ENCODE assay signal across 9 cellular contexts in genomic region chr3:177357352-177358084, GRCh38.
DNase-seq lines count a peak whose midpoint lies in the region; ATAC-seq and TF ChIP-seq lines count a peak whose summit lies in the region.
"Had no signal": no experiment of that assay in that cellular context is flagged by ENCODE, and none has a peak within 500 bp of the region (broad histone marks: within the 10 kb centered on the region; RNA-seq: fewer than 3 reads in every experiment).

No MANE protein-coding gene starts in this region.

- no peak overlapping the region for H3K4me3 ChIP-seq in mammary epithelial cell (replicated peaks in 1 of 3; ENCODE audit: insufficient read depth in 1 of 3, low read depth in 2 of 3, low read length in 3 of 3)
- H3K4me3 ChIP-seq in subcutaneous abdominal adipose tissue (ENCODE audit: low read depth in 1 of 5, low read length in 5 of 5), result peak overlapping the region; percentile 25 to 79 (median 58)

- TSS peak; percentile 53 for BruUV-seq in mammary epithelial cell (replicated peaks; lab: Mats Ljungman, UMichigan)

- 15% methylated on average over 5 of the region's 5 CpGs for WGBS in mammary epithelial cell (ENCODE audit: low coverage, missing lambda C conversion rate)

- dilution Hi-C loops in mammary epithelial cell (cut with HindIII; ENCODE audit: low sequenced_read_pairs), result loop anchor here (5.0 kb wide), 1 partner anchor 160 kb away; the partner anchor contains the start of gene TBL1XR1

- intact Hi-C loops in mammary epithelial cell (cut with micrococcal nuclease), result loop anchor here (1.0 to 10.0 kb wide), 5 partner anchors 12 to 1027 kb away; no protein-coding TSS in a partner anchor
- intact Hi-C loops in left colon (cut with DNase I, micrococcal nuclease), result loop anchor here in 1 of 2 donors (5.0 kb wide), 1 partner anchor 160 kb away; the partner anchor contains the start of gene TBL1XR1

- peak overlapping the region; percentile 25 for H2AFZ ChIP-seq in mammary epithelial cell (ENCODE audit: low read depth, low read length)

- peaks cover 44% of the 10 kb centered on the region for H3K4me1 ChIP-seq in mammary epithelial cell (ENCODE audit: insufficient read depth, low read length)
- peaks cover 18 to 59% (median 55%) of the 10 kb centered on the region in 5 donors for H3K4me1 ChIP-seq in subcutaneous abdominal adipose tissue (ENCODE audit: control insufficient read depth in 5 of 5, insufficient read depth in 5 of 5, low read length in 5 of 5)

- in situ Hi-C loops in mammary epithelial cell (cut with MboI; ENCODE audit: low sequenced_read_pairs in 2 of 2), result loop anchor here (10.0 to 25.0 kb wide), 2 partner anchors 163 to 170 kb away; partner anchors contain the start of gene TBL1XR1 (in 2 of the 2)

- DNase-seq in CMK (ENCODE audit: low read depth) (peak; percentile 34), RPMI8226 (peak; percentile 84), mammary epithelial cell (peak; percentile 96), left colon (peak; percentile 39 to 64)

- no peaks in the 10 kb centered on the region for H3K9me3 ChIP-seq in mammary epithelial cell (replicated peaks; ENCODE audit: insufficient read depth, low read length)
- no peaks in the 10 kb centered on the region for H3K9me3 ChIP-seq in subcutaneous abdominal adipose tissue (ENCODE audit: control insufficient read depth in 5 of 5, low read length in 5 of 5)

- H3K36me3 ChIP-seq in mammary epithelial cell (ENCODE audit: insufficient read depth, low read length), result no peaks in the 10 kb centered on the region
- no peaks in the 10 kb centered on the region for H3K36me3 ChIP-seq in subcutaneous abdominal adipose tissue (ENCODE audit: control insufficient read depth in 5 of 5, insufficient read depth in 5 of 5, low read length in 5 of 5)

- peak in 1 of 2 donors; percentile 1 for TF ChIP-seq CTCF in mammary epithelial cell (conservative IDR thresholded peaks at IDR 0.05 in 1 of 2, IDR thresholded peaks at IDR 0.05 in 1 of 2; ENCODE audit: extremely low read depth in 1 of 2, insufficient read depth in 1 of 2, low read depth in 1 of 2, low read length in 2 of 2)

- ATAC-seq in HG03159 (IDR thresholded peaks at IDR 0.05; ENCODE audit: unreplicated experiment) (peak; percentile 22), left colon (peak; percentile 44), HG02610 (IDR thresholded peaks at IDR 0.05; ENCODE audit: unreplicated experiment) (no peak), GM19397 (IDR thresholded peaks at IDR 0.05; ENCODE audit: unreplicated experiment) (no peak)

- no peaks in the 10 kb centered on the region for H3K79me2 ChIP-seq in mammary epithelial cell (ENCODE audit: insufficient read depth, low read length)

- CTCF ChIA-PET in mammary epithelial cell (lab: Charles Lee; ENCODE audit: low non-redundant PET), result interaction anchor here (0.6 kb wide), 2 partner anchors 968 to 1032 kb away, joined by 3 read pairs; no protein-coding TSS in a partner anchor

- peak overlapping the region; percentile 92 for H3K27ac ChIP-seq in mammary epithelial cell (ENCODE audit: insufficient read depth, low read depth, low read length)
- H3K27ac ChIP-seq in subcutaneous abdominal adipose tissue (ENCODE audit: low read depth, low read length), result peak overlapping the region; percentile 99
- H3K27ac ChIP-seq: VCaP had no signal

- H4K20me1 ChIP-seq in mammary epithelial cell (ENCODE audit: insufficient read depth, low read length), result no peaks in the 10 kb centered on the region

- H3K27me3 ChIP-seq in mammary epithelial cell (ENCODE audit: insufficient read depth, low read length) (no peaks in the 10 kb centered on the region), subcutaneous abdominal adipose tissue (ENCODE audit: control insufficient read depth in 5 of 5, insufficient read depth in 4 of 5, low read length in 5 of 5) (no peaks in the 10 kb centered on the region)

- H3K9ac ChIP-seq in mammary epithelial cell (ENCODE audit: insufficient read depth, low read length) (peak overlapping the region; percentile 70), subcutaneous abdominal adipose tissue (ENCODE audit: low read length in 5 of 5) (peak overlapping the region; percentile 64 to 90 (median 83))

- peak overlapping the region; percentile 78 for H3K4me2 ChIP-seq in mammary epithelial cell (ENCODE audit: insufficient read depth, low read depth, low read length)

Comparison
In these comparisons a context has a peak if more than half of its experiments do, and no peak if none do; other contexts are left out.
1. DNase-seq: peak in every context shown above with its lines; median percentile 96 in mammary epithelial cell; 84 in RPMI8226; 52 in left colon; 34 in CMK.
2. ATAC-seq: peak in HG03159 (single experiment) and left colon (single experiment); none in HG02610 (single experiment) and GM19397 (single experiment).
3. H3K4me3 ChIP-seq: peak in subcutaneous abdominal adipose tissue (5 of 5); none in mammary epithelial cell (0 of 3).